ENCODE assay signal across 10 cellular contexts in genomic region chr14:82075566-82075965, GRCh38.
A peak's percentile ranks its signal among the peaks of the same experiment; 100 is the strongest.
DNase-seq lines count a peak whose midpoint lies in the region; ATAC-seq and TF ChIP-seq lines count a peak whose summit lies in the region.
"Had no signal": no experiment of that assay in that cellular context is flagged by ENCODE, and none has a peak within 500 bp of the region (broad histone marks: within the 10 kb centered on the region; RNA-seq: fewer than 3 reads in every experiment).

No MANE protein-coding gene starts in this region.

- H4K20me1 ChIP-seq in HCT116 (ENCODE audit: insufficient read depth) = no peaks in the 10 kb centered on the region

- CTCF ChIA-PET in HCT116 (lab: Charles Lee) = no interaction called here
- CTCF ChIA-PET in activated CD4-positive, alpha-beta T cell treated with anti-CD3 and anti-CD28 coated beads, Interleukin-2, amount 10 ng/mL, durations not matched to agents 7 days and 5 days (lab: Charles Lee) = no interaction called here
- CTCF ChIA-PET in CD4-positive, alpha-beta memory T cell (lab: Charles Lee; ENCODE audit: partially characterized antibody) = no interaction called here

- H3K9ac ChIP-seq in HCT116 (ENCODE audit: low read length) = no peak overlapping the region
- H3K9ac ChIP-seq: KMS-11 had no signal

- H3K27ac Mint-ChIP-seq in activated CD4-positive, alpha-beta T cell treated with anti-CD3 and anti-CD28 coated beads, Interleukin-2, amount 10 ng/mL, durations not matched to agents 7 days and 5 days = no peak overlapping the region
- H3K27ac Mint-ChIP-seq in CD4-positive, alpha-beta memory T cell = no peak overlapping the region

- ATAC-seq in HCT116 (no peak), HG03139 (IDR thresholded peaks at IDR 0.05; ENCODE audit: unreplicated experiment) (no peak), HG02623 (IDR thresholded peaks at IDR 0.05; ENCODE audit: unreplicated experiment) (no peak)

- in situ Hi-C loops in G401 (cut with HindIII; ENCODE audit: low sequenced_read_pairs) = no loop called here

- H3K4me1 ChIP-seq in HCT116 (ENCODE audit: control insufficient read depth in 1 of 2, insufficient read depth in 2 of 2, low read length in 2 of 2) = no peaks in the 10 kb centered on the region
- H3K4me1 ChIP-seq in CD4-positive, alpha-beta memory T cell (ENCODE audit: insufficient read depth, low read length) = no peaks in the 10 kb centered on the region

- H2AFZ ChIP-seq in HCT116 (ENCODE audit: low read depth, low read length, poor library complexity, severe bottlenecking) = no peak overlapping the region

- H3K9me2 ChIP-seq in HCT116 (ENCODE audit: insufficient read depth) = no peaks in the 10 kb centered on the region

- no peak for TF ChIP-seq CTCF in HCT116 (IDR thresholded peaks at IDR 0.05 in 2 of 3, conservative IDR thresholded peaks at IDR 0.05 in 1 of 3; ENCODE audit: borderline replicate concordance in 1 of 3, insufficient read depth in 1 of 3, low read depth in 2 of 3, low read length in 2 of 3)

- no TSS peak for BruUV-seq in HCT116 (replicated peaks; lab: Mats Ljungman, UMichigan)

- no peak overlapping the region for H3K4me2 ChIP-seq in HCT116 (ENCODE audit: low read length)
- H3K4me2 ChIP-seq: KMS-11 had no signal

- TF ChIP-seq POLR2A in HCT116 (IDR thresholded peaks at IDR 0.05; ENCODE audit: borderline replicate concordance, extremely low read depth, insufficient read depth, insufficient read length) = no peak

- intact Hi-C loops in HCT116 (cut with micrococcal nuclease) = no loop called here
- intact Hi-C loops in CD4-positive, alpha-beta memory T cell (cut with micrococcal nuclease) = no loop called here

- no peak overlapping the region for H3K27ac ChIP-seq in HCT116 (ENCODE audit: low read depth, low read length)
- no peak overlapping the region for H3K27ac ChIP-seq in CD4-positive, alpha-beta memory T cell (ENCODE audit: low read depth, low read length)
- H3K27ac ChIP-seq: KMS-11 had no signal

- H3K9me3 ChIP-seq in HCT116 (ENCODE audit: control insufficient read depth in 1 of 2, insufficient read depth in 1 of 2, low read depth in 1 of 2, low read length in 2 of 2) = peaks cover 13 to 15% of the 10 kb centered on the region in 2 experiments; a peak in 2 of 4 replicates
- no peaks in the 10 kb centered on the region for H3K9me3 ChIP-seq in CD4-positive, alpha-beta memory T cell (ENCODE audit: control insufficient read depth in 1 of 2, low read length in 2 of 2)

- peaks cover 3% of the 10 kb centered on the region for H3K9me3 Mint-ChIP-seq in activated CD4-positive, alpha-beta T cell treated with anti-CD3 and anti-CD28 coated beads, Interleukin-2, amount 10 ng/mL, durations not matched to agents 7 days and 5 days
- peaks cover 0 to 15% (median 9%) of the 10 kb centered on the region in 8 donors for H3K9me3 Mint-ChIP-seq in CD4-positive, alpha-beta memory T cell

- no peaks in the 10 kb centered on the region for H3K4me1 Mint-ChIP-seq in activated CD4-positive, alpha-beta T cell treated with anti-CD3 and anti-CD28 coated beads, Interleukin-2, amount 10 ng/mL, durations not matched to agents 7 days and 5 days
- H3K4me1 Mint-ChIP-seq in CD4-positive, alpha-beta memory T cell = no peaks in the 10 kb centered on the region
- H3K4me1 Mint-ChIP-seq: brain had no signal

- H3K4me3 ChIP-seq in HCT116 (replicated peaks in 1 of 2; ENCODE audit: low read depth in 1 of 2, low read length in 2 of 2) = no peak overlapping the region
- no peak overlapping the region for H3K4me3 ChIP-seq in CD4-positive, alpha-beta memory T cell (ENCODE audit: low read length in 2 of 2)

- H3K27me3 Mint-ChIP-seq in activated CD4-positive, alpha-beta T cell treated with anti-CD3 and anti-CD28 coated beads, Interleukin-2, amount 10 ng/mL, durations not matched to agents 7 days and 5 days = no peaks in the 10 kb centered on the region
- no peaks in the 10 kb centered on the region for H3K27me3 Mint-ChIP-seq in CD4-positive, alpha-beta memory T cell

- DNase-seq in AG20443 (ENCODE audit: low spot score) (peak; percentile 7), HCT116 (ENCODE audit: low read depth, low spot score) (no peak), islet precursor cell (peak; percentile 81), G401 (ENCODE audit: low spot score) (no peak)
- peak; percentile 38 for DNase-seq in activated CD4-positive, alpha-beta T cell treated with anti-CD3 and anti-CD28 coated beads, Interleukin-2, amount 10 ng/mL, durations not matched to agents 7 days and 5 days
- DNase-seq in CD4-positive, alpha-beta memory T cell = no peak

- H3K36me3 ChIP-seq in HCT116 (ENCODE audit: control insufficient read depth in 1 of 2, insufficient read depth in 2 of 2, low read length in 2 of 2) = no peaks in the 10 kb centered on the region
- no peaks in the 10 kb centered on the region for H3K36me3 ChIP-seq in CD4-positive, alpha-beta memory T cell (ENCODE audit: insufficient read depth, low read length)

- no peaks in the 10 kb centered on the region for H3K79me2 ChIP-seq in HCT116 (ENCODE audit: insufficient read depth, low read length)

- H3K36me3 Mint-ChIP-seq in activated CD4-positive, alpha-beta T cell treated with anti-CD3 and anti-CD28 coated beads, Interleukin-2, amount 10 ng/mL, durations not matched to agents 7 days and 5 days (ENCODE audit: low read depth) = no peaks in the 10 kb centered on the region
- no peaks in the 10 kb centered on the region for H3K36me3 Mint-ChIP-seq in CD4-positive, alpha-beta memory T cell
- H3K36me3 Mint-ChIP-seq: brain had no signal

- H3K4me3 Mint-ChIP-seq in activated CD4-positive, alpha-beta T cell treated with anti-CD3 and anti-CD28 coated beads, Interleukin-2, amount 10 ng/mL, durations not matched to agents 7 days and 5 days = no peak overlapping the region
- no peak overlapping the region for H3K4me3 Mint-ChIP-seq in CD4-positive, alpha-beta memory T cell

- H3K27me3 ChIP-seq in HCT116 (ENCODE audit: insufficient read depth, low read length) = no peaks in the 10 kb centered on the region
- H3K27me3 ChIP-seq in CD4-positive, alpha-beta memory T cell (ENCODE audit: insufficient read depth, low read length) = no peaks in the 10 kb centered on the region

- TF ChIP-seq RAD21 in HCT116 (IDR thresholded peaks at IDR 0.05; ENCODE audit: low read depth) = no peak

- POLR2A ChIA-PET in HCT116 (lab: Charles Lee) = no interaction called here
- POLR2A ChIA-PET in activated CD4-positive, alpha-beta T cell treated with anti-CD3 and anti-CD28 coated beads, Interleukin-2, amount 10 ng/mL, durations not matched to agents 7 days and 5 days (lab: Charles Lee) = no interaction called here
- POLR2A ChIA-PET in CD4-positive, alpha-beta memory T cell (lab: Charles Lee; ENCODE audit: partially characterized antibody) = no interaction called here

- RAD21 ChIA-PET in HCT116 (lab: Charles Lee; ENCODE audit: low non-redundant PET in 1 of 2, low total read pairs in 2 of 2, uncharacterized antibody in 2 of 2, unreplicated experiment in 2 of 2) = no interaction called here

TF ChIP-seq in HCT116, 20 proteins besides CTCF, POLR2A, EP300 and RAD21:
- TF ChIP-seq EGR1 (IDR thresholded peaks at IDR 0.05; ENCODE audit: low read depth) (no peak), REST (IDR thresholded peaks at IDR 0.05; ENCODE audit: low read depth) (peak; percentile 55), SRF (IDR thresholded peaks at IDR 0.05; ENCODE audit: low read depth) (no peak), ZNF274 (IDR thresholded peaks at IDR 0.05; ENCODE audit: low read depth, low read length) (no peak), SP1 (IDR thresholded peaks at IDR 0.05; ENCODE audit: low read depth) (no peak), CEBPB (IDR thresholded peaks at IDR 0.05; ENCODE audit: low read depth) (no peak)

Comparison
In these comparisons a context has a peak if more than half of its experiments do, and no peak if none do; other contexts are left out.
1. DNase-seq: peak in AG20443 (single experiment), activated CD4-positive, alpha-beta T cell treated with anti-CD3 and anti-CD28 coated beads, Interleukin-2, amount 10 ng/mL, durations not matched to agents 7 days and 5 days (single experiment) and islet precursor cell (single experiment); none in HCT116 (single experiment), CD4-positive, alpha-beta memory T cell (0 of 5) and G401 (single experiment).